Comparison of ENCODE assay signal across 20 cellular contexts in the genomic region with DNA sequence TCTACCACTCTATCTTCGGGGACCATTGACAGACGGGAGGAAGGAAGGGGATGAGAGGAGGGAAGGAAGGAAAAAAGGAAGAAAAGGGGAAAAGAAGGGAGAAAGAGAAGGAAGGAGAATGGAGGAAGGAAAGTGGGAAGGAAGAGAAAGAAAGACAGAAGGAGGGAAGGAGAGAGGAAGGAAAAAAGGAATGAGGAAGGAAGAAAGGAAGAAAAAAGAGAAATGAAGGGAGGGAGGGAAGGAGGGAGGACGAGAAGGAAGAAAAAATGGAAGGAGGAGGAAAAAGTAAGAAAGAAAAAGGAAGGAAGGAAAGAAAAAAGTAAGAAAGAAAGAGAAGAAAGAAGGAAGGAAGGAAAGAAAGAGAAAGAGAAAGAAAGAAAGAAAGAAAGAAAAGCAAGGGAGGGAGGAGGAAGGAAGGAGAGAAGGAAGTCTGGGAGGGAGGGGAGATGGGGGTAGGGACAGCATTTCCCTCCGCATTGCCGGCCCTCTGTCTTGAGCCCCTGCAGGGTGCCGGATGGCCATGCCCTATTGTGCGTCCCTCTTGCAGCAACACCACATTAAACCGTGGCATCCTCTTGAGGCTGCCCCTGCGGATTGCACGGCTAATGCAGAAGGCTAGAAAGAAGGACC.
DNase-seq lines count a peak whose midpoint lies in the region; ATAC-seq and TF ChIP-seq lines count a peak whose summit lies in the region.
"Had no signal": no experiment of that assay in that cellular context is flagged by ENCODE, and none has a peak within 500 bp of the region (broad histone marks: within the 10 kb centered on the region; RNA-seq: fewer than 3 reads in every experiment).

No MANE protein-coding gene starts in this region.

- H4K8ac ChIP-seq in trophoblast cell (ENCODE audit: low read depth, low read length): no peak overlapping the region

- H3K4me1 ChIP-seq in HEK293 (ENCODE audit: control insufficient read depth, insufficient read depth, low read length) (no peaks in the 10 kb centered on the region), trophoblast cell (ENCODE audit: control insufficient read depth in 1 of 2, insufficient read depth in 2 of 2, low read length in 2 of 2) (peaks cover 2% of the 10 kb centered on the region in 2 experiments), osteoblast (ENCODE audit: insufficient read depth, low read length) (no peaks in the 10 kb centered on the region)
- H3K4me1 ChIP-seq: SJCRH30 had no signal

- H3K14ac ChIP-seq in trophoblast cell (ENCODE audit: low read length): no peak overlapping the region

- CTCF ChIA-PET in HEK293 (lab: Yijun Ruan, JAX): no interaction called here

- peak overlapping the region; percentile 2 for H3K4me2 ChIP-seq in trophoblast cell (ENCODE audit: low read length)
- no peak overlapping the region for H3K4me2 ChIP-seq in osteoblast (ENCODE audit: insufficient read depth, low read length)

- ATAC-seq in HG02678 (IDR thresholded peaks at IDR 0.05; ENCODE audit: unreplicated experiment) (no peak), GM21619 (IDR thresholded peaks at IDR 0.05; ENCODE audit: unreplicated experiment) (no peak)
- ATAC-seq: HepG2, right cardiac atrium had no signal

- no peak overlapping the region for H2BK5ac ChIP-seq in trophoblast cell (ENCODE audit: low read depth, low read length, poor library complexity)

- H4K12ac ChIP-seq in trophoblast cell (ENCODE audit: low read depth, low read length): no peak overlapping the region

- WGBS in trophoblast cell (ENCODE audit: extremely low coverage, insufficient coverage, insufficient read length): 100% methylated on average over 1 of the region's 10 CpGs

- H3K9me3 ChIP-seq in HEK293 (ENCODE audit: control insufficient read depth, insufficient read depth, low read depth, low read length) (no peaks in the 10 kb centered on the region), trophoblast cell (ENCODE audit: insufficient read depth, low read depth, low read length) (no peaks in the 10 kb centered on the region), osteoblast (ENCODE audit: low read depth, low read length) (no peaks in the 10 kb centered on the region)
- H3K9me3 ChIP-seq: neutrophil, SJCRH30, tibial nerve had no signal

- H3K4ac ChIP-seq in trophoblast cell (ENCODE audit: low read depth, low read length): no peak overlapping the region

- H3K79me2 ChIP-seq in trophoblast cell (ENCODE audit: control insufficient read depth, insufficient read depth, low read length, poor library complexity) (no peaks in the 10 kb centered on the region), osteoblast (ENCODE audit: insufficient read depth, low read length) (no peaks in the 10 kb centered on the region)

- no peaks in the 10 kb centered on the region for H3K36me3 ChIP-seq in HEK293 (ENCODE audit: control insufficient read depth in 2 of 2, insufficient read depth in 1 of 2, low read length in 2 of 2)
- H3K36me3 ChIP-seq in trophoblast cell (ENCODE audit: control insufficient read depth in 1 of 2, insufficient read depth in 2 of 2, low read length in 2 of 2): no peaks in the 10 kb centered on the region
- no peaks in the 10 kb centered on the region for H3K36me3 ChIP-seq in osteoblast (ENCODE audit: insufficient read depth, low read length)
- H3K36me3 ChIP-seq: neutrophil, SJCRH30, tibial nerve had no signal

- TF ChIP-seq CTCF in HEK293 (tag by site-specific recombination; IDR thresholded peaks at IDR 0.05) (no peak), dorsolateral prefrontal cortex (IDR thresholded peaks at IDR 0.05 in 54 of 56, conservative IDR thresholded peaks at IDR 0.05 in 2 of 56; ENCODE audit: low read depth in 1 of 56, partially characterized antibody in 56 of 56) (no peak), osteoblast (IDR thresholded peaks at IDR 0.05; ENCODE audit: extremely low read depth, low read depth, low read length) (no peak)

- no peak for DNase-seq in dorsolateral prefrontal cortex
- peak; percentile 34 for DNase-seq in left kidney (ENCODE audit: low read depth, low spot score)
- DNase-seq in trophoblast cell: no peak
- DNase-seq in T-helper 2 cell: no peak
- DNase-seq in osteoblast (ENCODE audit: insufficient read length, low spot score, missing footprints): no peak
- DNase-seq: activated CD4-positive, alpha-beta T cell treated with anti-CD3 and anti-CD28 coated beads, Interleukin-2, amount 50 U/mL, for 48 hours; activated naive CD4-positive, alpha-beta T cell; COR-L47; kidney; NCI-H1694; right cardiac atrium; SJCRH30; stimulated activated naive CD4-positive, alpha-beta T cell treated with Interleukin-2 at 50 U/mL for 16 hours had no signal

- H3K4me3 ChIP-seq in HEK293 (ENCODE audit: low read depth, low read length): no peak overlapping the region
- peak overlapping the region in 57 of 59 donors; percentile 3 to 68 (median 45) for H3K4me3 ChIP-seq in dorsolateral prefrontal cortex
- no peak overlapping the region for H3K4me3 ChIP-seq in trophoblast cell (ENCODE audit: low read depth, low read length)
- H3K4me3 ChIP-seq in osteoblast (ENCODE audit: insufficient read depth, low read length): no peak overlapping the region
- H3K4me3 ChIP-seq: SJCRH30 had no signal

- no peak overlapping the region for H3K27ac ChIP-seq in HEK293 (ENCODE audit: extremely low read depth, low read depth, low read length)
- peak overlapping the region in 1 of 59 donors; percentile 43 for H3K27ac ChIP-seq in dorsolateral prefrontal cortex
- H3K27ac ChIP-seq in trophoblast cell (ENCODE audit: low read depth, low read length): no peak overlapping the region
- H3K27ac ChIP-seq in osteoblast (ENCODE audit: low read depth, low read length): no peak overlapping the region
- H3K27ac ChIP-seq: neutrophil, SJCRH30, tibial nerve, VCaP had no signal

- no peak overlapping the region for H2AK5ac ChIP-seq in trophoblast cell (ENCODE audit: low read length)

- no peak overlapping the region for H2BK12ac ChIP-seq in trophoblast cell (ENCODE audit: low read length)

- no peaks in the 10 kb centered on the region for H3K79me1 ChIP-seq in trophoblast cell (ENCODE audit: low read length)

- POLR2A ChIA-PET in HEK293 (lab: Yijun Ruan, JAX): no interaction called here

- H3K9ac ChIP-seq in trophoblast cell (ENCODE audit: low read length): no peak overlapping the region

- no peak overlapping the region for H2BK120ac ChIP-seq in trophoblast cell (ENCODE audit: insufficient read depth, low read length, poor library complexity)

- no peak overlapping the region for H3K23ac ChIP-seq in trophoblast cell (ENCODE audit: low read length)

- H4K91ac ChIP-seq in trophoblast cell (ENCODE audit: low read depth, low read length): no peak overlapping the region

- peaks cover 0 to 56% (median 13%) of the 10 kb centered on the region in 45 donors for H3K27me3 ChIP-seq in dorsolateral prefrontal cortex
- no peaks in the 10 kb centered on the region for H3K27me3 ChIP-seq in trophoblast cell (ENCODE audit: insufficient read depth, low read length)
- H3K27me3 ChIP-seq in osteoblast (ENCODE audit: insufficient read depth, low read length): no peaks in the 10 kb centered on the region
- H3K27me3 ChIP-seq: SJCRH30 had no signal

- H2AFZ ChIP-seq in trophoblast cell (ENCODE audit: insufficient read depth, low read length, poor library complexity) (no peak overlapping the region), osteoblast (ENCODE audit: low read length) (no peak overlapping the region)

- no peaks in the 10 kb centered on the region for H4K20me1 ChIP-seq in osteoblast (ENCODE audit: insufficient read depth, low read length)

- no peak overlapping the region for H3K18ac ChIP-seq in trophoblast cell (ENCODE audit: low read length)

- intact Hi-C loops in dorsolateral prefrontal cortex (cut with DNase I): no loop called here

TF ChIP-seq in HEK293, 187 proteins besides CTCF, POLR2A, EP300 and RAD21:
- TF ChIP-seq, protein P1, sequence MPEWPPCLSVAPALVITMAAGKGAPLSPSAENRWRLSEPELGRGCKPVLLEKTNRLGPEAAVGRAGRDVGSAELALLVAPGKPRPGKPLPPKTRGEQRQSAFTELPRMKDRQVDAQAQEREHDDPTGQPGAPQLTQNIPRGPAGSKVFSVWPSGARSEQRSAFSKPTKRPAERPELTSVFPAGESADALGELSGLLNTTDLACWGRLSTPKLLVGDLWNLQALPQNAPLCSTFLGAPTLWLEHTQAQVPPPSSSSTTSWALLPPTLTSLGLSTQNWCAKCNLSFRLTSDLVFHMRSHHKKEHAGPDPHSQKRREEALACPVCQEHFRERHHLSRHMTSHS (tag by site-specific recombination; IDR thresholded peaks at IDR 0.05): no peak
- TF ChIP-seq ZNF248 (tag by site-specific recombination; IDR thresholded peaks at IDR 0.05) (no peak), ZNF23 (tag by site-specific recombination; IDR thresholded peaks at IDR 0.05; ENCODE audit: borderline replicate concordance) (no peak), ZNF404 (tag by site-specific recombination; IDR thresholded peaks at IDR 0.05) (no peak), ZBTB17 (tag by site-specific recombination; IDR thresholded peaks at IDR 0.05) (no peak), ZFP3 (tag by site-specific recombination; IDR thresholded peaks at IDR 0.05; ENCODE audit: low read depth) (no peak), KLF10 (tag by site-specific recombination; IDR thresholded peaks at IDR 0.05) (no peak), ZNF184 (tag by site-specific recombination; IDR thresholded peaks at IDR 0.05) (no peak), ZNF610 (tag by site-specific recombination; IDR thresholded peaks at IDR 0.05; ENCODE audit: borderline replicate concordance) (no peak), ZBTB48 (tag by site-specific recombination; IDR thresholded peaks at IDR 0.05) (no peak), RBAK (tag by site-specific recombination; IDR thresholded peaks at IDR 0.05) (no peak), ZNF366 (tag by site-specific recombination; conservative IDR thresholded peaks at IDR 0.05) (peak; percentile 91), ZIC2 (tag by site-specific recombination; IDR thresholded peaks at IDR 0.05) (no peak), PRDM1 (tag by site-specific recombination; IDR thresholded peaks at IDR 0.05) (peak; percentile 72)
- TF ChIP-seq, protein P2, sequence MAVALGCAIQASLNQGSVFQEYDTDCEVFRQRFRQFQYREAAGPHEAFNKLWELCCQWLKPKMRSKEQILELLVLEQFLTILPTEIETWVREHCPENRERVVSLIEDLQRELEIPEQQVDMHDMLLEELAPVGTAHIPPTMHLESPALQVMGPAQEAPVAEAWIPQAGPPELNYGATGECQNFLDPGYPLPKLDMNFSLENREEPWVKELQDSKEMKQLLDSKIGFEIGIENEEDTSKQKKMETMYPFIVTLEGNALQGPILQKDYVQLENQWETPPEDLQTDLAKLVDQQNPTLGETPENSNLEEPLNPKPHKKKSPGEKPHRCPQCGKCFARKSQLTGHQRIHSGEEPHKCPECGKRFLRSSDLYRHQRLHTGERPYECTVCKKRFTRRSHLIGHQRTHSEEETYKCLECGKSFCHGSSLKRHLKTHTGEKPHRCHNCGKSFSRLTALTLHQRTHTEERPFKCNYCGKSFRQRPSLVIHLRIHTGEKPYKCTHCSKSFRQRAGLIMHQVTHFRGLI (tag by site-specific recombination; IDR thresholded peaks at IDR 0.05): no peak

Comparison
In these comparisons a context has a peak if more than half of its experiments do, and no peak if none do; other contexts are left out.
1. H3K4me3 ChIP-seq: peak in dorsolateral prefrontal cortex (57 of 59); none in HEK293 (single experiment), trophoblast cell (single experiment) and osteoblast (single experiment).